8 cellular contexts compared by ENCODE assay signal in genomic region chr12:56449622-56449984, GRCh38. TPM values are rescaled to one million over a fixed set of nuclear protein-coding genes. Genes with fewer than 3 reads are reported as not detected.
DNase-seq lines count a peak whose midpoint lies in the region; ATAC-seq and TF ChIP-seq lines count a peak whose summit lies in the region.

No MANE protein-coding gene starts in this region.

- no peaks in the 10 kb centered on the region for H3K9me3 Mint-ChIP-seq in activated T-cell treated with anti-CD3 and anti-CD28 coated beads, Interleukin-2, amount 50 U/mL, for 24 hours
- H3K9me3 Mint-ChIP-seq in activated naive CD8-positive, alpha-beta T cell treated with anti-CD3 and anti-CD28 coated beads, Interleukin-2, amount 50 U/mL, for 24 hours: peaks cover 3% of the 10 kb centered on the region

- H3K4me1 Mint-ChIP-seq in activated T-cell treated with anti-CD3 and anti-CD28 coated beads, Interleukin-2, amount 50 U/mL, for 24 hours (ENCODE audit: low read depth): peaks cover 16% of the 10 kb centered on the region
- H3K4me1 Mint-ChIP-seq in activated naive CD8-positive, alpha-beta T cell treated with anti-CD3 and anti-CD28 coated beads, Interleukin-2, amount 50 U/mL, for 24 hours: peaks cover 21% of the 10 kb centered on the region

- intact Hi-C loops in left colon (cut with DNase I, micrococcal nuclease) (no loop called here), tibial artery (cut with DNase I; ENCODE audit: low total_unique reads) (no loop called here)

- H3K27me3 Mint-ChIP-seq in activated T-cell treated with anti-CD3 and anti-CD28 coated beads, Interleukin-2, amount 50 U/mL, for 24 hours: no peaks in the 10 kb centered on the region
- no peaks in the 10 kb centered on the region for H3K27me3 Mint-ChIP-seq in activated naive CD8-positive, alpha-beta T cell treated with anti-CD3 and anti-CD28 coated beads, Interleukin-2, amount 50 U/mL, for 24 hours

- H3K27ac ChIP-seq in tibial artery: peak overlapping the region; percentile 86

- no peaks in the 10 kb centered on the region for H3K36me3 ChIP-seq in tibial artery

- H3K9me3 ChIP-seq in tibial artery: no peaks in the 10 kb centered on the region

- H3K27ac Mint-ChIP-seq in activated T-cell treated with anti-CD3 and anti-CD28 coated beads, Interleukin-2, amount 50 U/mL, for 24 hours: peak overlapping the region; percentile 96
- H3K27ac Mint-ChIP-seq in activated naive CD8-positive, alpha-beta T cell treated with anti-CD3 and anti-CD28 coated beads, Interleukin-2, amount 50 U/mL, for 24 hours: peak overlapping the region; percentile 96

- TF ChIP-seq CTCF in tibial artery (IDR thresholded peaks at IDR 0.05): no peak

- ATAC-seq in activated naive CD8-positive, alpha-beta T cell treated with anti-CD3 and anti-CD28 coated beads, Interleukin-2, amount 50 U/mL, for 24 hours: no peak
- peak; percentile 3 for ATAC-seq in left colon

- no peak for DNase-seq in activated T-cell treated with anti-CD3 and anti-CD28 coated beads, Interleukin-2, amount 50 U/mL, for 24 hours
- DNase-seq in activated T-cell treated with anti-CD3 and anti-CD28 coated beads for 4 hours (no peak), left colon (no peak), tibial artery (no peak), NCI-H1694 treated with DMSO at 0.1 percent for 48 hours (lab: John Stamatoyannopoulos, UW) (no peak), NCI-H524 treated with DMSO at 0.1 percent for 48 hours (lab: John Stamatoyannopoulos, UW) (no peak), occipital lobe (lab: John Stamatoyannopoulos, UW) (no peak)
- DNase-seq in activated naive CD8-positive, alpha-beta T cell treated with anti-CD3 and anti-CD28 coated beads, Interleukin-2, amount 50 U/mL, for 24 hours: no peak

- peaks cover 0 to 11% (median 2%) of the 10 kb centered on the region in 4 donors for H3K4me1 ChIP-seq in tibial artery

- peaks cover 23% of the 10 kb centered on the region for H3K36me3 Mint-ChIP-seq in activated T-cell treated with anti-CD3 and anti-CD28 coated beads, Interleukin-2, amount 50 U/mL, for 24 hours (ENCODE audit: low read depth)
- H3K36me3 Mint-ChIP-seq in activated naive CD8-positive, alpha-beta T cell treated with anti-CD3 and anti-CD28 coated beads, Interleukin-2, amount 50 U/mL, for 24 hours (ENCODE audit: low read depth): peaks cover 12% of the 10 kb centered on the region

- peaks cover 0 to 14% of the 10 kb centered on the region in 2 donors for H3K27me3 ChIP-seq in tibial artery

- H3K4me3 Mint-ChIP-seq in activated T-cell treated with anti-CD3 and anti-CD28 coated beads, Interleukin-2, amount 50 U/mL, for 24 hours: peak overlapping the region; percentile 93
- H3K4me3 Mint-ChIP-seq in activated naive CD8-positive, alpha-beta T cell treated with anti-CD3 and anti-CD28 coated beads, Interleukin-2, amount 50 U/mL, for 24 hours: peak overlapping the region; percentile 90

- peak overlapping the region; percentile 60 to 89 for H3K4me3 ChIP-seq in tibial artery

RNA-seq across cellular contexts. Expression of gene TIMELESS, which starts 0.4 kb away (rescaled TPM):
- total RNA-seq in left colon (1 to 10 TPM; 5.8 to 9.7 TPM), occipital lobe (10.9 TPM)

RNA-seq across cellular contexts. Expression of gene MIP, which starts 4.9 kb away (rescaled TPM):
- total RNA-seq in left colon (not detected), occipital lobe (0.62 TPM)

RNA-seq across cellular contexts. Expression of gene SPRYD4, which starts 18.8 kb away (rescaled TPM):
- 1 to 10 TPM; 3.9 to 5.2 TPM for total RNA-seq in left colon
- 1.6 TPM for total RNA-seq in occipital lobe

RNA-seq across cellular contexts. Expression of gene GLS2, which starts 38.4 kb away (rescaled TPM):
- total RNA-seq in left colon: 1 to 10 TPM in 1 of 2 donors, under 1 TPM in 1; 0.53 to 1.0 TPM
- 5.9 TPM for total RNA-seq in occipital lobe
